In the genomic region with DNA sequence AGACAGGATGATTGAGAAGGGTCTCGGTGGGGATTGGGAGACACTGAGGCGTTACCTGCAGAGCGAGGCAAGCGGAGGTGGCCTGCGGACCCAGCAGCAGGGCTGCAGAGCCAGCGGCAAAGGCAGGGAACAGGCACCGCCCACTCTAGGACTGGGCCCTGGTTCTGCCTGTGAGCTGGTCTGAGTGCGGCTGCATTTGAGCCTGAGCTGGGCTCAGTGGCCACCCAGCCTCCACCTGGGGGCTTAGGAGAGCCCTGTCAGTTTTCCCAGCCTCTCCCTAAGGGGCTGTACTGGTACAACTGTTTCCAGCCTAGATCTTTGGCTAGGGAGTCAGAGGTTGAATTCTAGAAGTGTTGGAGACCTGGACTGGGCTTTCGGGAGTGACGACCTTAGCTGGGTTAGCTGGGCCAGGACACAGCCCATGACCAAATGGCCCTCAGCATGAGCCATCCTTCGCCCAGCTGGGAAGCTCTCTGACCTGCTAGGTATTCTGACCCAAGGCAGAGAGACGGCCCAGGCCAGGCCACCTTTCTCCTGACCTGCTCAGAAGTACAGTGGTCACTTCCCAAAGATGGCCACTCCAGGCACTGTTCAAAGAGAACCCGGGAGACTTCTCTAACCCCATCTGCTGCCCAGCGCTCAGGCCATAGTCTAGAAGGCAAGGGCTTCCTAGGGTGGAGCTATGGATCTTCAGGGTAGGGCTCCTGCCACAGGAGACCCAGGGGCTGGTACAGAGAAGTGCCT, we compare ENCODE assay signal across 29 cellular contexts.
"Had no signal": no experiment of that assay in that cellular context is flagged by ENCODE, and none has a peak within 500 bp of the region (broad histone marks: within the 10 kb centered on the region; RNA-seq: fewer than 3 reads in every experiment).

No MANE protein-coding gene starts in this region.

- H3K4me1 ChIP-seq: colonic mucosa, esophagus muscularis mucosa, foreskin keratinocyte, gastroesophageal sphincter, heart right ventricle, right lobe of liver, upper lobe of left lung, uterus had no signal

- H3K27me3 ChIP-seq: colonic mucosa, pancreas, right lobe of liver, uterus had no signal

- H3K4me3 Mint-ChIP-seq: dendritic cell treated with granulocyte-macrophage colony-stimulating factor and Interleukin-4, amounts not matched to agents 40 ng/mL and 50 ng/mL, for 4 days; immature natural killer cell; naive thymus-derived CD4-positive, alpha-beta T cell; nephron; stimulated activated memory B cell treated with anti-CD40 and anti-IgM and Interleukin-4, amounts not matched to agents 10 μg/mL and 1 μg/mL and 100 μg/mL, for 72 hours; stimulated activated naive CD8-positive, alpha-beta T cell treated with anti-CD3 and anti-CD28 coated beads, Interleukin-15, Interleukin-2, amounts not matched to agents 100 ng/mL and 50 ng/mL, for 24 hours had no signal

- H3K36me3 ChIP-seq: colonic mucosa, esophagus muscularis mucosa, gastroesophageal sphincter, heart right ventricle, pancreas, right lobe of liver, thoracic aorta, tibial nerve, upper lobe of left lung, uterus had no signal

- H3K36me3 Mint-ChIP-seq: immature natural killer cell; naive thymus-derived CD4-positive, alpha-beta T cell; stimulated activated memory B cell treated with anti-CD40 and anti-IgM and Interleukin-4, amounts not matched to agents 10 μg/mL and 1 μg/mL and 100 μg/mL, for 72 hours had no signal

- H3K9me3 Mint-ChIP-seq: dendritic cell treated with granulocyte-macrophage colony-stimulating factor and Interleukin-4, amounts not matched to agents 40 ng/mL and 50 ng/mL, for 4 days; naive thymus-derived CD4-positive, alpha-beta T cell; nephron; stimulated activated memory B cell treated with anti-CD40 and anti-IgM and Interleukin-4, amounts not matched to agents 10 μg/mL and 1 μg/mL and 100 μg/mL, for 72 hours; stimulated activated naive CD8-positive, alpha-beta T cell treated with anti-CD3 and anti-CD28 coated beads, Interleukin-15, Interleukin-2, amounts not matched to agents 100 ng/mL and 50 ng/mL, for 24 hours had no signal

- H3K27ac Mint-ChIP-seq: dendritic cell treated with granulocyte-macrophage colony-stimulating factor and Interleukin-4, amounts not matched to agents 40 ng/mL and 50 ng/mL, for 4 days; immature natural killer cell; naive thymus-derived CD4-positive, alpha-beta T cell; nephron; progenitor cell of endocrine pancreas; stimulated activated memory B cell treated with anti-CD40 and anti-IgM and Interleukin-4, amounts not matched to agents 10 μg/mL and 1 μg/mL and 100 μg/mL, for 72 hours; stimulated activated naive CD8-positive, alpha-beta T cell treated with anti-CD3 and anti-CD28 coated beads, Interleukin-15, Interleukin-2, amounts not matched to agents 100 ng/mL and 50 ng/mL, for 24 hours had no signal

- H3K27ac ChIP-seq: colonic mucosa, esophagus muscularis mucosa, foreskin keratinocyte, gastroesophageal sphincter, heart right ventricle, pancreas, right lobe of liver, thoracic aorta, tibial nerve, upper lobe of left lung, uterus had no signal

- H3K9me3 ChIP-seq: colonic mucosa, esophagus muscularis mucosa, gastroesophageal sphincter, heart right ventricle, pancreas, right lobe of liver, thoracic aorta, tibial nerve, upper lobe of left lung, uterus had no signal

- DNase-seq: caudate nucleus; colonic mucosa; effector CD8-positive, alpha-beta T cell; foreskin keratinocyte; heart right ventricle; hippocampal formation; immature natural killer cell; islet precursor cell; left ventricle myocardium superior; mesenchymal stem cell; midbrain; naive thymus-derived CD4-positive, alpha-beta T cell; occipital lobe; right lobe of liver; stimulated activated CD4-positive, alpha-beta T cell treated with anti-CD3 and anti-CD28 coated beads, Interleukin-2, amount 100 ng/mL, for 24 hours; stimulated activated CD4-positive, alpha-beta T cell treated with anti-CD3 and anti-CD28 coated beads, Interleukin-4, amount 100 ng/mL, for 24 hours; upper lobe of left lung; uterus had no signal

- H3K4me1 Mint-ChIP-seq: immature natural killer cell; naive thymus-derived CD4-positive, alpha-beta T cell; nephron had no signal

- H3K4me2 ChIP-seq: smooth muscle cell had no signal

- ATAC-seq: foreskin keratinocyte; gastroesophageal sphincter; heart right ventricle; left ventricle myocardium superior; naive thymus-derived CD4-positive, alpha-beta T cell; right lobe of liver; stimulated activated memory B cell treated with anti-CD40 and anti-IgM and Interleukin-4, amounts not matched to agents 10 μg/mL and 1 μg/mL and 100 μg/mL, for 72 hours had no signal

- H3K4me3 ChIP-seq: colonic mucosa, esophagus muscularis mucosa, gastroesophageal sphincter, heart right ventricle, pancreas, right lobe of liver, smooth muscle cell, thoracic aorta, tibial nerve, upper lobe of left lung, uterus had no signal
